ENCODE assay signal across 13 cellular contexts in the genomic region with DNA sequence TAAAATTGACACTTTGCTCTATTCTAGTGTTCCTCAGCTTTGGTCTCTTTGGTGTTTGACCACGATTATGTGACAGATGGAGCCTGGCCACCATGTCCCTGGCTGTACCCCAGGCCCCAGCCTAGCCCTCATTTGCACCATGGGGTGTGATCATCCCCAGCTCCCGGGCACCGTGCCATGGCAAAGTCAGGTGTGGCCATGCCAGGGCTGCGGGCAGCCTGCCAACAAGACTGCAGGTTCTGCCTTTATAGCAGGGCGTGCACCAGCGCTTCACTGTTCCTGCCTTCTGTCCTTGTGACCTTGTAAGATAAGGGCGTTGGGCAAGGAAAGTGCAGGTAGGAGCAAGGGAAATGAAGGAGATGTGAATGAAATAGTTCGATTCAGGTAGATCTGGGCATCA. TPM values are rescaled to one million over a fixed set of nuclear protein-coding genes. Genes with fewer than 3 reads are reported as not detected.
DNase-seq lines count a peak whose midpoint lies in the region; ATAC-seq, FAIRE-seq and TF ChIP-seq lines count a peak whose summit lies in the region.
"Had no signal": no experiment of that assay in that cellular context is flagged by ENCODE, and none has a peak within 500 bp of the region (broad histone marks: within the 10 kb centered on the region; RNA-seq: fewer than 3 reads in every experiment).

No MANE protein-coding gene starts in this region.

- peaks cover 19% of the 10 kb centered on the region for H3K27me3 Mint-ChIP-seq in activated T-helper 17 cell treated with anti-CD3 and anti-CD28 coated beads, Interleukin-2, amount 50 U/mL, for 72 hours
- peaks cover 9% of the 10 kb centered on the region for H3K27me3 Mint-ChIP-seq in activated naive CD4-positive, alpha-beta T cell treated with anti-CD3 and anti-CD28 coated beads for 36 hours (ENCODE audit: low read depth)

- no peak overlapping the region for H3K4me3 Mint-ChIP-seq in activated T-helper 17 cell treated with anti-CD3 and anti-CD28 coated beads, Interleukin-2, amount 50 U/mL, for 72 hours
- no peak overlapping the region for H3K4me3 Mint-ChIP-seq in activated naive CD4-positive, alpha-beta T cell treated with anti-CD3 and anti-CD28 coated beads for 36 hours
- H3K4me3 Mint-ChIP-seq: activated CD4-positive, alpha-beta T cell treated with anti-CD3 and anti-CD28 coated beads for 36 hours; endodermal cell had no signal

- TF ChIP-seq CTCF in 22Rv1 (IDR thresholded peaks at IDR 0.05): no peak
- no peak for TF ChIP-seq CTCF in PC-9 (conservative IDR thresholded peaks at IDR 0.05)

- no peaks in the 10 kb centered on the region for H3K9me2 ChIP-seq in PC-9 (ENCODE audit: insufficient read depth)

- no peaks in the 10 kb centered on the region for H3K36me3 ChIP-seq in PC-9 (ENCODE audit: low read depth)
- H3K36me3 ChIP-seq: ovary had no signal

- H3K4me3 ChIP-seq in PC-9: no peak overlapping the region
- H3K4me3 ChIP-seq: ovary had no signal

- FAIRE-seq in islet of Langerhans (lab: Jason Lieb, UNC): peak; percentile 71

- H3K27ac ChIP-seq in 22Rv1 (peak overlapping the region; percentile 44), PC-9 (no peak overlapping the region)
- H3K27ac ChIP-seq: ovary had no signal

- CTCF ChIA-PET in PC-9 (lab: Charles Lee): interaction anchor here (0.6 kb wide), 1 partner anchor 226 kb away, joined by 4 read pairs; no protein-coding TSS in a partner anchor
- CTCF ChIA-PET in activated naive CD4-positive, alpha-beta T cell treated with anti-CD3 and anti-CD28 coated beads for 36 hours (lab: Charles Lee): interaction anchor here (0.7 kb wide), 1 partner anchor 90 kb away, joined by 5 read pairs; no protein-coding TSS in a partner anchor

- H3K4me1 ChIP-seq in PC-9 (replicated peaks; ENCODE audit: insufficient read depth): peaks cover 34% of the 10 kb centered on the region

- no peaks in the 10 kb centered on the region for H3K27me3 ChIP-seq in PC-9 (ENCODE audit: insufficient read depth, low read depth)
- H3K27me3 ChIP-seq: ovary had no signal

- H3K9me3 Mint-ChIP-seq in activated T-helper 17 cell treated with anti-CD3 and anti-CD28 coated beads, Interleukin-2, amount 50 U/mL, for 72 hours: no peaks in the 10 kb centered on the region
- no peaks in the 10 kb centered on the region for H3K9me3 Mint-ChIP-seq in activated naive CD4-positive, alpha-beta T cell treated with anti-CD3 and anti-CD28 coated beads for 36 hours

- H3K4me1 Mint-ChIP-seq in activated T-helper 17 cell treated with anti-CD3 and anti-CD28 coated beads, Interleukin-2, amount 50 U/mL, for 72 hours: no peaks in the 10 kb centered on the region
- H3K4me1 Mint-ChIP-seq in activated naive CD4-positive, alpha-beta T cell treated with anti-CD3 and anti-CD28 coated beads for 36 hours (ENCODE audit: low read depth): peaks cover 3% of the 10 kb centered on the region
- H3K4me1 Mint-ChIP-seq: endodermal cell had no signal

- no peak for ATAC-seq in activated T-helper 17 cell treated with anti-CD3 and anti-CD28 coated beads, Interleukin-2, amount 50 U/mL, for 72 hours (replicated peaks)
- no peak for ATAC-seq in GM18505 (IDR thresholded peaks at IDR 0.05; ENCODE audit: unreplicated experiment)
- ATAC-seq: activated CD4-positive, alpha-beta T cell treated with anti-CD3 and anti-CD28 coated beads for 36 hours had no signal

- no peaks in the 10 kb centered on the region for H3K79me2 ChIP-seq in PC-9 (ENCODE audit: low read depth)

- TF ChIP-seq POLR2A in GM18505 (IDR thresholded peaks at IDR 0.05; ENCODE audit: borderline replicate concordance, extremely low read depth, insufficient read depth, insufficient read length): no peak

- H3K4me2 ChIP-seq in PC-9: peak overlapping the region; percentile 56

- no peaks in the 10 kb centered on the region for H3K36me3 Mint-ChIP-seq in activated T-helper 17 cell treated with anti-CD3 and anti-CD28 coated beads, Interleukin-2, amount 50 U/mL, for 72 hours (ENCODE audit: low read depth)
- H3K36me3 Mint-ChIP-seq in activated naive CD4-positive, alpha-beta T cell treated with anti-CD3 and anti-CD28 coated beads for 36 hours (ENCODE audit: low read depth): no peaks in the 10 kb centered on the region

- DNase-seq in NCI-H1105 (lab: John Stamatoyannopoulos, UW) (peak; percentile 95), PC-9 (peak; percentile 89 to 95), OCI-M2 (lab: John Stamatoyannopoulos, UW; ENCODE audit: unreplicated experiment) (no peak)
- no peak for DNase-seq in activated naive CD4-positive, alpha-beta T cell treated with anti-CD3 and anti-CD28 coated beads for 36 hours
- DNase-seq: activated CD4-positive, alpha-beta T cell treated with anti-CD3 and anti-CD28 coated beads for 36 hours; endodermal cell; Kasumi-1 had no signal

- no peaks in the 10 kb centered on the region for H3K9me3 ChIP-seq in PC-9 (ENCODE audit: insufficient read depth, low read depth)
- H3K9me3 ChIP-seq: ovary had no signal

- intact Hi-C loops in PC-9 (cut with micrococcal nuclease; ENCODE audit: unreplicated experiment): loop anchor here (5.0 kb wide), 1 partner anchor 47 kb away; a partner anchor contains a TSS
- intact Hi-C loops in activated naive CD4-positive, alpha-beta T cell treated with anti-CD3 and anti-CD28 coated beads for 36 hours (cut with micrococcal nuclease): no loop called here

- BruUV-seq in PC-9 (replicated peaks; lab: Mats Ljungman, UMichigan): no TSS peak

- POLR2A ChIA-PET in PC-9 (lab: Charles Lee; ENCODE audit: unreplicated experiment): interaction anchor here (0.5 to 0.7 kb wide), 2 partner anchors 62 to 923 kb away, joined by 6 to 14 read pairs; no protein-coding TSS in a partner anchor

- H3F3A ChIP-seq in PC-9 (ENCODE audit: insufficient read depth, low read depth): peaks cover 21% of the 10 kb centered on the region; the same call in 1 of the 2 replicates

- H3K27ac Mint-ChIP-seq in activated T-helper 17 cell treated with anti-CD3 and anti-CD28 coated beads, Interleukin-2, amount 50 U/mL, for 72 hours: no peak overlapping the region
- no peak overlapping the region for H3K27ac Mint-ChIP-seq in activated naive CD4-positive, alpha-beta T cell treated with anti-CD3 and anti-CD28 coated beads for 36 hours
- H3K27ac Mint-ChIP-seq: activated CD4-positive, alpha-beta T cell treated with anti-CD3 and anti-CD28 coated beads for 36 hours; endodermal cell had no signal

- H4K20me1 ChIP-seq in PC-9 (ENCODE audit: insufficient read depth): no peaks in the 10 kb centered on the region

- no peak overlapping the region for H2AFZ ChIP-seq in PC-9

RNA-seq across cellular contexts. Expression of a gene that starts 22.4 kb away (rescaled TPM):
- total RNA-seq in PC-9 (2021): not detected in 2 replicates
- total RNA-seq in activated T-helper 17 cell treated with anti-CD3 and anti-CD28 coated beads, Interleukin-2, amount 50 U/mL, for 72 hours: not detected
- not detected for total RNA-seq in activated naive CD4-positive, alpha-beta T cell treated with anti-CD3 and anti-CD28 coated beads for 36 hours
- total RNA-seq: activated CD4-positive, alpha-beta T cell treated with anti-CD3 and anti-CD28 coated beads for 36 hours; endodermal cell; RPMI7951 had no signal

RNA-seq across cellular contexts. Expression of a gene that starts 47.1 kb away (rescaled TPM):
- total RNA-seq in PC-9 (2021): 66.5 and 83.6 TPM in 2 replicates
- total RNA-seq in activated T-helper 17 cell treated with anti-CD3 and anti-CD28 coated beads, Interleukin-2, amount 50 U/mL, for 72 hours: 10 to 100 TPM in 1 of 2 donors, 1 to 10 TPM in 1; 9.2 to 33.6 TPM
- 1 to 10 TPM; 5.5 to 6.0 TPM for total RNA-seq in activated naive CD4-positive, alpha-beta T cell treated with anti-CD3 and anti-CD28 coated beads for 36 hours

Comparison
In these comparisons a context has a peak if more than half of its experiments do, and no peak if none do; other contexts are left out.
1. DNase-seq: peak in NCI-H1105 (single experiment) and PC-9 (2 of 2); none in activated naive CD4-positive, alpha-beta T cell treated with anti-CD3 and anti-CD28 coated beads for 36 hours (single experiment) and OCI-M2 (single experiment).